1 cellular context compared by ENCODE assay signal in the genomic region with DNA sequence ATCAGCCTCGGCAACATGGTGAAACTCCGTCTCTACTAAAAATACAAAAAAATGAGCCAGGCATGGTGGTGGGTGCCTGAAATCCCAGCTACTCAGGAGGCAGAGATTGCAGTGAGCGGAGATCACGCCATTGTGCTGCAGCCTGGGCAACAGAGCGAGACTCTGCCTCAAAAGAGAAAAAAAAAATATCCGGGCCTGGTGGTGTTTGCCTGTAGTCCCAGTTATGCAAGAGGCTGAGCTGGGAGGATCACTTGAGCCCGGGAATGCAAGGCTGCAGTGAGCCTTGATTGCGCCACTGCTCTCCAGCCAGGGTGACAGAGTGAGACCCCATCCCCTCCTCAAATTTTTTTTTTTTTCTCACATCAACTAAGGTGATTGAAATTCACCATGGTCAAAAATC.
TF ChIP-seq lines count a peak whose summit lies in the region.

No MANE protein-coding gene starts in this region.

TF ChIP-seq in HepG2, 621 proteins besides CTCF, POLR2A, EP300 and RAD21 (continued from another document):
- TF ChIP-seq, protein P1, sequence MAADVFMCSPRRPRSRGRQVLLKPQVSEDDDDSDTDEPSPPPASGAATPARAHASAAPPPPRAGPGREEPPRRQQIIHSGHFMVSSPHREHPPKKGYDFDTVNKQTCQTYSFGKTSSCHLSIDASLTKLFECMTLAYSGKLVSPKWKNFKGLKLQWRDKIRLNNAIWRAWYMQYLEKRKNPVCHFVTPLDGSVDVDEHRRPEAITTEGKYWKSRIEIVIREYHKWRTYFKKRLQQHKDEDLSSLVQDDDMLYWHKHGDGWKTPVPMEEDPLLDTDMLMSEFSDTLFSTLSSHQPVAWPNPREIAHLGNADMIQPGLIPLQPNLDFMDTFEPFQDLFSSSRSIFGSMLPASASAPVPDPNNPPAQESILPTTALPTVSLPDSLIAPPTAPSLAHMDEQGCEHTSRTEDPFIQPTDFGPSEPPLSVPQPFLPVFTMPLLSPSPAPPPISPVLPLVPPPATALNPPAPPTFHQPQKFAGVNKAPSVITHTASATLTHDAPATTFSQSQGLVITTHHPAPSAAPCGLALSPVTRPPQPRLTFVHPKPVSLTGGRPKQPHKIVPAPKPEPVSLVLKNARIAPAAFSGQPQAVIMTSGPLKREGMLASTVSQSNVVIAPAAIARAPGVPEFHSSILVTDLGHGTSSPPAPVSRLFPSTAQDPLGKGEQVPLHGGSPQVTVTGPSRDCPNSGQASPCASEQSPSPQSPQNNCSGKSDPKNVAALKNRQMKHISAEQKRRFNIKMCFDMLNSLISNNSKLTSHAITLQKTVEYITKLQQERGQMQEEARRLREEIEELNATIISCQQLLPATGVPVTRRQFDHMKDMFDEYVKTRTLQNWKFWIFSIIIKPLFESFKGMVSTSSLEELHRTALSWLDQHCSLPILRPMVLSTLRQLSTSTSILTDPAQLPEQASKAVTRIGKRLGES (CRISPR knock-in tag; IDR thresholded peaks at IDR 0.05; ENCODE audit: borderline replicate concordance): no peak
- TF ChIP-seq ZNF562 (CRISPR knock-in tag; IDR thresholded peaks at IDR 0.05; ENCODE audit: borderline replicate concordance) (no peak), CREM (IDR thresholded peaks at IDR 0.05) (peak; percentile 36; the same call in 1 of the 2 replicates), CREM (CRISPR knock-in tag; IDR thresholded peaks at IDR 0.05) (no peak), ZNF350 (CRISPR knock-in tag; IDR thresholded peaks at IDR 0.05; ENCODE audit: borderline replicate concordance, low read depth) (peak; percentile 31; the same call in 1 of the 2 replicates), NR2F6 (IDR thresholded peaks at IDR 0.05) (0 out of 2 replicates have a peak, but pooled peaks have one; percentile 10), NR2F6 (CRISPR knock-in tag; IDR thresholded peaks at IDR 0.05) (peak; percentile 43; the same call in 1 of the 2 replicates), FOSL2 (CRISPR knock-in tag; IDR thresholded peaks at IDR 0.05) (peak; percentile 50; the same call in 1 of the 2 replicates), NFE2L2 (IDR thresholded peaks at IDR 0.05; ENCODE audit: low read length) (no peak), ZNF644 (CRISPR knock-in tag; IDR thresholded peaks at IDR 0.05; ENCODE audit: low read depth) (peak; percentile 59; the same call in 1 of the 2 replicates), FOXA3 (CRISPR knock-in tag; IDR thresholded peaks at IDR 0.05) (peak; percentile 55), KDM4B (CRISPR knock-in tag; IDR thresholded peaks at IDR 0.05) (no peak)
- TF ChIP-seq, protein P2, sequence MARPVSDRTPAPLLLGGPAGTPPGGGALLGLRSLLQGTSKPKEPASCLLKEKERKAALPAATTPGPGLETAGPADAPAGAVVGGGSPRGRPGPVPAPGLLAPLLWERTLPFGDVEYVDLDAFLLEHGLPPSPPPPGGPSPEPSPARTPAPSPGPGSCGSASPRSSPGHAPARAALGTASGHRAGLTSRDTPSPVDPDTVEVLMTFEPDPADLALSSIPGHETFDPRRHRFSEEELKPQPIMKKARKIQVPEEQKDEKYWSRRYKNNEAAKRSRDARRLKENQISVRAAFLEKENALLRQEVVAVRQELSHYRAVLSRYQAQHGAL (CRISPR knock-in tag; IDR thresholded peaks at IDR 0.05; ENCODE audit: not compliant biosample characterization): no peak
- TF ChIP-seq, protein P3, sequence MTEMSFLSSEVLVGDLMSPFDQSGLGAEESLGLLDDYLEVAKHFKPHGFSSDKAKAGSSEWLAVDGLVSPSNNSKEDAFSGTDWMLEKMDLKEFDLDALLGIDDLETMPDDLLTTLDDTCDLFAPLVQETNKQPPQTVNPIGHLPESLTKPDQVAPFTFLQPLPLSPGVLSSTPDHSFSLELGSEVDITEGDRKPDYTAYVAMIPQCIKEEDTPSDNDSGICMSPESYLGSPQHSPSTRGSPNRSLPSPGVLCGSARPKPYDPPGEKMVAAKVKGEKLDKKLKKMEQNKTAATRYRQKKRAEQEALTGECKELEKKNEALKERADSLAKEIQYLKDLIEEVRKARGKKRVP (CRISPR knock-in tag; IDR thresholded peaks at IDR 0.05): peak in 1 of 2 experiments; percentile 23; a peak in 1 of 4 replicates
- TF ChIP-seq, protein P4, sequence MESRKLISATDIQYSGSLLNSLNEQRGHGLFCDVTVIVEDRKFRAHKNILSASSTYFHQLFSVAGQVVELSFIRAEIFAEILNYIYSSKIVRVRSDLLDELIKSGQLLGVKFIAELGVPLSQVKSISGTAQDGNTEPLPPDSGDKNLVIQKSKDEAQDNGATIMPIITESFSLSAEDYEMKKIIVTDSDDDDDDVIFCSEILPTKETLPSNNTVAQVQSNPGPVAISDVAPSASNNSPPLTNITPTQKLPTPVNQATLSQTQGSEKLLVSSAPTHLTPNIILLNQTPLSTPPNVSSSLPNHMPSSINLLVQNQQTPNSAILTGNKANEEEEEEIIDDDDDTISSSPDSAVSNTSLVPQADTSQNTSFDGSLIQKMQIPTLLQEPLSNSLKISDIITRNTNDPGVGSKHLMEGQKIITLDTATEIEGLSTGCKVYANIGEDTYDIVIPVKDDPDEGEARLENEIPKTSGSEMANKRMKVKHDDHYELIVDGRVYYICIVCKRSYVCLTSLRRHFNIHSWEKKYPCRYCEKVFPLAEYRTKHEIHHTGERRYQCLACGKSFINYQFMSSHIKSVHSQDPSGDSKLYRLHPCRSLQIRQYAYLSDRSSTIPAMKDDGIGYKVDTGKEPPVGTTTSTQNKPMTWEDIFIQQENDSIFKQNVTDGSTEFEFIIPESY (CRISPR knock-in tag; IDR thresholded peaks at IDR 0.05): peak; percentile 89
- TF ChIP-seq, protein P5, sequence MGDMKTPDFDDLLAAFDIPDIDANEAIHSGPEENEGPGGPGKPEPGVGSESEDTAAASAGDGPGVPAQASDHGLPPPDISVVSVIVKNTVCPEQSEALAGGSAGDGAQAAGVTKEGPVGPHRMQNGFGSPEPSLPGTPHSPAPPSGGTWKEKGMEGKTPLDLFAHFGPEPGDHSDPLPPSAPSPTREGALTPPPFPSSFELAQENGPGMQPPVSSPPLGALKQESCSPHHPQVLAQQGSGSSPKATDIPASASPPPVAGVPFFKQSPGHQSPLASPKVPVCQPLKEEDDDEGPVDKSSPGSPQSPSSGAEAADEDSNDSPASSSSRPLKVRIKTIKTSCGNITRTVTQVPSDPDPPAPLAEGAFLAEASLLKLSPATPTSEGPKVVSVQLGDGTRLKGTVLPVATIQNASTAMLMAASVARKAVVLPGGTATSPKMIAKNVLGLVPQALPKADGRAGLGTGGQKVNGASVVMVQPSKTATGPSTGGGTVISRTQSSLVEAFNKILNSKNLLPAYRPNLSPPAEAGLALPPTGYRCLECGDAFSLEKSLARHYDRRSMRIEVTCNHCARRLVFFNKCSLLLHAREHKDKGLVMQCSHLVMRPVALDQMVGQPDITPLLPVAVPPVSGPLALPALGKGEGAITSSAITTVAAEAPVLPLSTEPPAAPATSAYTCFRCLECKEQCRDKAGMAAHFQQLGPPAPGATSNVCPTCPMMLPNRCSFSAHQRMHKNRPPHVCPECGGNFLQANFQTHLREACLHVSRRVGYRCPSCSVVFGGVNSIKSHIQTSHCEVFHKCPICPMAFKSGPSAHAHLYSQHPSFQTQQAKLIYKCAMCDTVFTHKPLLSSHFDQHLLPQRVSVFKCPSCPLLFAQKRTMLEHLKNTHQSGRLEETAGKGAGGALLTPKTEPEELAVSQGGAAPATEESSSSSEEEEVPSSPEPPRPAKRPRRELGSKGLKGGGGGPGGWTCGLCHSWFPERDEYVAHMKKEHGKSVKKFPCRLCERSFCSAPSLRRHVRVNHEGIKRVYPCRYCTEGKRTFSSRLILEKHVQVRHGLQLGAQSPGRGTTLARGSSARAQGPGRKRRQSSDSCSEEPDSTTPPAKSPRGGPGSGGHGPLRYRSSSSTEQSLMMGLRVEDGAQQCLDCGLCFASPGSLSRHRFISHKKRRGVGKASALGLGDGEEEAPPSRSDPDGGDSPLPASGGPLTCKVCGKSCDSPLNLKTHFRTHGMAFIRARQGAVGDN (CRISPR knock-in tag; IDR thresholded peaks at IDR 0.05): peak; percentile 60
- TF ChIP-seq, protein P6, sequence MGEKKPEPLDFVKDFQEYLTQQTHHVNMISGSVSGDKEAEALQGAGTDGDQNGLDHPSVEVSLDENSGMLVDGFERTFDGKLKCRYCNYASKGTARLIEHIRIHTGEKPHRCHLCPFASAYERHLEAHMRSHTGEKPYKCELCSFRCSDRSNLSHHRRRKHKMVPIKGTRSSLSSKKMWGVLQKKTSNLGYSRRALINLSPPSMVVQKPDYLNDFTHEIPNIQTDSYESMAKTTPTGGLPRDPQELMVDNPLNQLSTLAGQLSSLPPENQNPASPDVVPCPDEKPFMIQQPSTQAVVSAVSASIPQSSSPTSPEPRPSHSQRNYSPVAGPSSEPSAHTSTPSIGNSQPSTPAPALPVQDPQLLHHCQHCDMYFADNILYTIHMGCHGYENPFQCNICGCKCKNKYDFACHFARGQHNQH (CRISPR knock-in tag; IDR thresholded peaks at IDR 0.05): peak; percentile 65; the same call in 1 of the 2 replicates
- TF ChIP-seq, protein P7, sequence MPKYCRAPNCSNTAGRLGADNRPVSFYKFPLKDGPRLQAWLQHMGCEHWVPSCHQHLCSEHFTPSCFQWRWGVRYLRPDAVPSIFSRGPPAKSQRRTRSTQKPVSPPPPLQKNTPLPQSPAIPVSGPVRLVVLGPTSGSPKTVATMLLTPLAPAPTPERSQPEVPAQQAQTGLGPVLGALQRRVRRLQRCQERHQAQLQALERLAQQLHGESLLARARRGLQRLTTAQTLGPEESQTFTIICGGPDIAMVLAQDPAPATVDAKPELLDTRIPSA (CRISPR knock-in tag; IDR thresholded peaks at IDR 0.05; ENCODE audit: borderline replicate concordance): no peak
